1 cellular context compared by ENCODE assay signal in genomic region chr17:76354317-76354729, GRCh38.
TF ChIP-seq lines count a peak whose summit lies in the region.

No MANE protein-coding gene starts in this region.

TF ChIP-seq in WTC11, 78 proteins besides CTCF, POLR2A, EP300 and RAD21 (continued from another document):
- no peak for TF ChIP-seq KAT7 (CRISPR knock-in tag; IDR thresholded peaks at IDR 0.05; ENCODE audit: borderline replicate concordance)
- TF ChIP-seq, protein P1, sequence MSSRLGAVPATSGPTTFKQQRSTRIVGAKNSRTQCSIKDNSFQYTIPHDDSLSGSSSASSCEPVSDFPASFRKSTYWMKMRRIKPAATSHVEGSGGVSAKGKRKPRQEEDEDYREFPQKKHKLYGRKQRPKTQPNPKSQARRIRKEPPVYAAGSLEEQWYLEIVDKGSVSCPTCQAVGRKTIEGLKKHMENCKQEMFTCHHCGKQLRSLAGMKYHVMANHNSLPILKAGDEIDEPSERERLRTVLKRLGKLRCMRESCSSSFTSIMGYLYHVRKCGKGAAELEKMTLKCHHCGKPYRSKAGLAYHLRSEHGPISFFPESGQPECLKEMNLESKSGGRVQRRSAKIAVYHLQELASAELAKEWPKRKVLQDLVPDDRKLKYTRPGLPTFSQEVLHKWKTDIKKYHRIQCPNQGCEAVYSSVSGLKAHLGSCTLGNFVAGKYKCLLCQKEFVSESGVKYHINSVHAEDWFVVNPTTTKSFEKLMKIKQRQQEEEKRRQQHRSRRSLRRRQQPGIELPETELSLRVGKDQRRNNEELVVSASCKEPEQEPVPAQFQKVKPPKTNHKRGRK (CRISPR knock-in tag; IDR thresholded peaks at IDR 0.05; ENCODE audit: borderline replicate concordance) = no peak
